Comparison of ENCODE assay signal across 17 cellular contexts in genomic region chr3:61727435-61727834, GRCh38.
DNase-seq lines count a peak whose midpoint lies in the region; ATAC-seq, FAIRE-seq and TF ChIP-seq lines count a peak whose summit lies in the region.
"Had no signal": no experiment of that assay in that cellular context is flagged by ENCODE, and none has a peak within 500 bp of the region (broad histone marks: within the 10 kb centered on the region; RNA-seq: fewer than 3 reads in every experiment).

No MANE protein-coding gene starts in this region.

- H3K4me1 ChIP-seq in hepatocyte (ENCODE audit: insufficient read depth) (peaks cover 18% of the 10 kb centered on the region), mucosa of descending colon (ENCODE audit: low read depth) (peaks cover 3% of the 10 kb centered on the region)

- peaks cover 41% of the 10 kb centered on the region for H3K79me2 ChIP-seq in hepatocyte

- H3K9me3 ChIP-seq in hepatocyte (ENCODE audit: low read depth), result no peaks in the 10 kb centered on the region
- H3K9me3 ChIP-seq in mucosa of descending colon, result no peaks in the 10 kb centered on the region

- TF ChIP-seq POLR2A in GM12892 (IDR thresholded peaks at IDR 0.05; ENCODE audit: low read depth, low read length), result no peak

- no peak for TF ChIP-seq CTCF in D721Med (IDR thresholded peaks at IDR 0.05; ENCODE audit: insufficient read depth, missing control alignments)
- TF ChIP-seq CTCF in hepatocyte (IDR thresholded peaks at IDR 0.05; ENCODE audit: poor library complexity), result no peak
- no peak for TF ChIP-seq CTCF in mucosa of descending colon (IDR thresholded peaks at IDR 0.05)

- intact Hi-C loops in mucosa of descending colon (cut with DNase I, micrococcal nuclease), result no loop called here
- intact Hi-C loops in sciatic nerve (cut with DNase I), result no loop called here

- no peak overlapping the region for H2AFZ ChIP-seq in hepatocyte
- H2AFZ ChIP-seq: GM23248 had no signal

- FAIRE-seq in D721Med (lab: Jason Lieb, UNC) (peak; percentile 11), GM12892 (lab: Jason Lieb, UNC) (peak; percentile 30)
- FAIRE-seq: A204.1, HTR-8/SVneo, K562 had no signal

- no peak overlapping the region for H3K27ac ChIP-seq in hepatocyte
- H3K27ac ChIP-seq: C4-2B, GM23248 had no signal

- no peak for DNase-seq in D721Med (ENCODE audit: insufficient read length, low spot score)
- no peak for DNase-seq in GM12892 (ENCODE audit: insufficient read length)
- DNase-seq in hepatocyte (ENCODE audit: low spot score), result no peak
- no peak for DNase-seq in mucosa of descending colon
- no peak for DNase-seq in anterior cingulate cortex (lab: John Stamatoyannopoulos, UW)
- no peak for DNase-seq in sciatic nerve (ENCODE audit: low spot score)
- no peak for DNase-seq in HK-2 (ENCODE audit: unreplicated experiment)
- DNase-seq: CD4-positive, alpha-beta memory T cell; COR-L47; DND-41; GDM1; GM23248; H7 had no signal

- no peaks in the 10 kb centered on the region for H3K27me3 ChIP-seq in hepatocyte

- peak; percentile 54 for ATAC-seq in mucosa of descending colon
- ATAC-seq in sciatic nerve, result no peak
- ATAC-seq: K562 had no signal

- peak overlapping the region; percentile 41 for H3K4me2 ChIP-seq in hepatocyte

- H3K4me3 ChIP-seq in hepatocyte, result no peak overlapping the region
- H3K4me3 ChIP-seq in mucosa of descending colon, result no peak overlapping the region
- H3K4me3 ChIP-seq: GM23248, K562 had no signal

- H3K9me2 ChIP-seq in hepatocyte (replicated peaks; ENCODE audit: insufficient read depth), result no peaks in the 10 kb centered on the region

- WGBS in hepatocyte (ENCODE audit: low lambda C conversion rate, missing lambda C conversion rate), result 62% methylated on average over 5 of the region's 5 CpGs

- H4K20me1 ChIP-seq in hepatocyte (ENCODE audit: insufficient read depth, poor library complexity, severe bottlenecking), result no peaks in the 10 kb centered on the region

- no peaks in the 10 kb centered on the region for H3K36me3 ChIP-seq in hepatocyte (replicated peaks; ENCODE audit: insufficient read depth, low read depth)
- H3K36me3 ChIP-seq in mucosa of descending colon (ENCODE audit: low read depth), result no peaks in the 10 kb centered on the region
